ENCODE assay signal across 28 cellular contexts in the genomic region with DNA sequence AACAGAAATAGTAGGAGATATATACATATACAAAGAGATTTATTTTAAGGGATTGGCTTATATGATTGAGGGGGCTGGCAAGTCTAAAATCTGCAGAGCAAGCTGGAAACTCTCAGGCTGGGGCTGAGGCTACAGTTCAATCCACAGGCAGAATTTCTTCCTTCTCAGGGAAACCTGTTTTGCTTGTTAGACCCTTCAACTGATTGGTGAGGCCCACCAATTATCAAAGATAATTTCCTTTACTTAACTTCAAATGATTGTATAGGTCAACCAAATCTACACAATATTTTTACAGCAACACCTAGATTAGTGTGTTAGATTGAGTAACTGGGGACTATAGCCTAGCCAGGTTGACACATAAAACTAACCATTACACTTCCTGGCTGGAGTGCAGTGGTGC.
"Had no signal": no experiment of that assay in that cellular context is flagged by ENCODE, and none has a peak within 500 bp of the region (broad histone marks: within the 10 kb centered on the region; RNA-seq: fewer than 3 reads in every experiment).

No MANE protein-coding gene starts in this region.

- FAIRE-seq: urothelium cell line had no signal

- H3K36me3 ChIP-seq: stomach, suprapubic skin, thoracic aorta, thyroid gland, tibial artery, tibial nerve, transverse colon, upper lobe of left lung, upper lobe of right lung, uterus, vagina had no signal

- H3K4me3 ChIP-seq: stomach, suprapubic skin, testis, thoracic aorta, thyroid gland, tibial artery, tibial nerve, transverse colon, upper lobe of left lung, upper lobe of right lung, uterus, vagina had no signal

- H3K27me3 ChIP-seq: testis, thyroid gland, tibial nerve, transverse colon, upper lobe of left lung, upper lobe of right lung, uterus, vagina had no signal

- H3K9me3 ChIP-seq: stomach, suprapubic skin, testis, thoracic aorta, thyroid gland, tibial artery, tibial nerve, transverse colon, upper lobe of left lung, upper lobe of right lung, uterus, vagina had no signal

- ATAC-seq: stimulated activated effector memory CD8-positive, alpha-beta T cell treated with anti-CD3 and anti-CD28 coated beads, Interleukin-12 subunit alpha, Interleukin-12 subunit beta, amount 100 ng/mL, for 72 hours; stimulated activated memory B cell treated with anti-CD40 and anti-IgM and Interleukin-4, amounts not matched to agents 10 μg/mL and 1 μg/mL and 100 μg/mL, for 72 hours; stimulated activated naive B cell treated with anti-CD40 and anti-IgM and Interleukin-4, amounts not matched to agents 10 μg/mL and 1 μg/mL and 100 μg/mL, for 72 hours; stimulated activated naive CD8-positive, alpha-beta T cell treated with anti-CD3 and anti-CD28 coated beads, Interleukin-15, amount 100 ng/mL, for 72 hours; stimulated activated naive CD8-positive, alpha-beta T cell treated with anti-CD3 and anti-CD28 coated beads, Interleukin-15, Interleukin-2, amounts not matched to agents 100 U/mL and 50 U/mL, for 24 hours; upper lobe of right lung had no signal

- H3K4me1 ChIP-seq: transverse colon, upper lobe of left lung, upper lobe of right lung, uterus, vagina had no signal

- DNase-seq: stimulated activated CD4-positive, alpha-beta T cell treated with anti-CD3 and anti-CD28 coated beads, Interleukin-2, amount 100 ng/mL, for 24 hours; stimulated activated CD4-positive, alpha-beta T cell treated with anti-CD3 and anti-CD28 coated beads, Interleukin-2, amount 100 ng/mL, for 48 hours; stimulated activated CD4-positive, alpha-beta T cell treated with anti-CD3 and anti-CD28 coated beads, Interleukin-4, amount 100 ng/mL, for 1 hour; stimulated activated CD4-positive, alpha-beta T cell treated with anti-CD3 and anti-CD28 coated beads, Interleukin-4, amount 100 ng/mL, for 24 hours; stimulated activated CD4-positive, alpha-beta T cell treated with anti-CD3 and anti-CD28 coated beads, Interleukin-4, amount 100 ng/mL, for 4 hours; stimulated activated CD8-positive, alpha-beta memory T cell treated with anti-CD3 and anti-CD28 coated beads, Interleukin-4, amount 100 ng/mL, for 48 hours; stimulated activated naive B cell treated with anti-CD40 and anti-IgM and Interleukin-4, amounts not matched to agents 10 μg/mL and 1 μg/mL and 100 μg/mL, for 72 hours; stimulated activated naive CD4-positive, alpha-beta T cell; stimulated activated naive CD4-positive, alpha-beta T cell treated with Interleukin-2 at 50 U/mL for 16 hours; stimulated activated naive CD8-positive, alpha-beta T cell treated with anti-CD3 and anti-CD28 coated beads, Interleukin-15, amount 100 ng/mL, for 72 hours; stimulated activated naive CD8-positive, alpha-beta T cell treated with anti-CD3 and anti-CD28 coated beads, Interleukin-15, Interleukin-2, amounts not matched to agents 100 U/mL and 50 U/mL, for 24 hours; stomach; substantia nigra; testis; thyroid gland; tibial artery; transverse colon; trophoblast cell; upper lobe of left lung; upper lobe of right lung; uterus had no signal

- H3K27ac ChIP-seq: stomach, suprapubic skin, testis, thoracic aorta, thyroid gland, tibial artery, tibial nerve, transverse colon, upper lobe of left lung, upper lobe of right lung, uterus, vagina had no signal
